11 cellular contexts compared by ENCODE assay signal in the genomic region with DNA sequence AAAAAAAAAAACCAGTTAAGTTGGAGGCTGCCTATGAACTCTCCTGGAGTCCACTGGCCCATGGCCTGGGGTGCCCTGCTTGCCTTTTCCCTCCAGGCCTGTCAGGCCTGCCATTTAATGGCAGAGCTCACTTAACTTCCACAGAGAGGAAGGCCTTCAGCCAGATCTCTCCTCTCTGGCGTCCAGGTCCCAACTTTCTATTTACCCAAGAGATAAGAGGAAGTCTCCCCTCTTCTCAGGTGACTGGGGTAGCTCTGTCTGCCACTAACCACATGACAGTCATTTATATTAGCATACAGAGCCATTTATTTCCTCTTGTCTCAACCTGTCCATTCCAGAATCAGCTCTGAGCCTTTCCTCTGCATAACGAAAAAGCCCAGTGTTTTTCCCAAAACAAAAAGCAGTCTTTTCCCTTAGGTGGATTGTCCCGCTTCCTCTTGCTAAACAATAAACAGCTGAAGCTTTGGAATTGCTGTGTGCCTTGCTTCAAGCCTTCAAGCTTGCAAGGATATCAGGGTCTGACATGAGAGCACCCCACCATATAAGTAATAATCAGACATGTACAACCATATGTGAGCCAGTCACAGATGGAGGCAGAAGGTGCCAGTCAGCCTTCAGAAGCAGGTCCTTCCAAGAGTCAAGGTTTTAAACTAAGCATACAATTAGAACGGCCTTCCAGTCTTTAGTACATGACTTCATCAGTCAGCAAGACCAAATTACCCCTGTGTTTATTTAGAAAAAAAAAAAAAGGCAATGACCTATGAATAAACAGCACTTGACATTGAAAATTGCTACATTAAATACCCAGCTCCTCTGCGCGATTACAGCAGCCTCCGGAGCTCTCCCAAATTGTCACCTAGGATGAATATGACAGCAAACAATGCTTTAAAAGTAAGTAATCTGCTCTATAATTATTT. TPM values are rescaled to one million over a fixed set of nuclear protein-coding genes. Genes with fewer than 3 reads are reported as not detected.
DNase-seq lines count a peak whose midpoint lies in the region; ATAC-seq and TF ChIP-seq lines count a peak whose summit lies in the region.
"Had no signal": no experiment of that assay in that cellular context is flagged by ENCODE, and none has a peak within 500 bp of the region (broad histone marks: within the 10 kb centered on the region; RNA-seq: fewer than 3 reads in every experiment).

No MANE protein-coding gene starts in this region.

- CTCF ChIA-PET in WTC11 (lab: Charles Lee), result interaction anchor here (0.5 to 0.9 kb wide), 2 partner anchors 38 to 87 kb away, joined by 3 read pairs; no protein-coding TSS in a partner anchor

- H3K4me3 Mint-ChIP-seq in WTC11, result no peak overlapping the region
- H3K4me3 Mint-ChIP-seq in nephron progenitor cell, result no peak overlapping the region
- H3K4me3 Mint-ChIP-seq: CD8-positive, alpha-beta memory T cell; type B pancreatic cell had no signal

- H3K27me3 ChIP-seq in MG63, result no peaks in the 10 kb centered on the region

- H3K27ac Mint-ChIP-seq in WTC11, result 0 out of 2 replicates have a peak overlapping the region, but pooled peaks have one; percentile 15
- H3K27ac Mint-ChIP-seq in nephron progenitor cell, result peak overlapping the region; percentile 68
- H3K27ac Mint-ChIP-seq: CD8-positive, alpha-beta memory T cell; type B pancreatic cell had no signal

- H3K9me3 Mint-ChIP-seq in WTC11, result no peaks in the 10 kb centered on the region
- no peaks in the 10 kb centered on the region for H3K9me3 Mint-ChIP-seq in nephron progenitor cell
- H3K9me3 Mint-ChIP-seq: CD8-positive, alpha-beta memory T cell; type B pancreatic cell had no signal

- peaks cover 8% of the 10 kb centered on the region for H3K4me1 Mint-ChIP-seq in WTC11
- peaks cover 70% of the 10 kb centered on the region for H3K4me1 Mint-ChIP-seq in nephron progenitor cell
- H3K4me1 Mint-ChIP-seq: CD8-positive, alpha-beta memory T cell had no signal

- H3K27me3 Mint-ChIP-seq in WTC11 (ENCODE audit: low read depth), result no peaks in the 10 kb centered on the region
- H3K27me3 Mint-ChIP-seq in nephron progenitor cell (ENCODE audit: low read depth, poor library complexity), result peaks cover 3% of the 10 kb centered on the region

- POLR2A ChIA-PET in WTC11 (lab: Charles Lee), result interaction anchor here (1.4 to 1.6 kb wide), 2 partner anchors 11 to 12 kb away, joined by 4 read pairs; no protein-coding TSS in a partner anchor

- H3K36me3 ChIP-seq in MG63, result no peaks in the 10 kb centered on the region

- no peak overlapping the region for H3K4me3 ChIP-seq in MG63

- H3K36me3 Mint-ChIP-seq in WTC11 (no peaks in the 10 kb centered on the region), nephron progenitor cell (ENCODE audit: low read depth) (no peaks in the 10 kb centered on the region)
- H3K36me3 Mint-ChIP-seq: CD8-positive, alpha-beta memory T cell; type B pancreatic cell had no signal

- no peak for ATAC-seq in WTC11
- ATAC-seq in GM18520 (IDR thresholded peaks at IDR 0.05; ENCODE audit: unreplicated experiment), result no peak

- DNase-seq in DMS79 (lab: John Stamatoyannopoulos, UW) (peak; percentile 76), NCI-H187 treated with DMSO at 0.1 percent for 48 hours (lab: John Stamatoyannopoulos, UW) (peak; percentile 57), WTC11 (ENCODE audit: low spot score) (no peak), nephron progenitor cell (no peak), MG63 (no peak), GF-D8 (lab: John Stamatoyannopoulos, UW) (no peak), SIG-M5 (lab: John Stamatoyannopoulos, UW) (no peak)
- DNase-seq: CD8-positive, alpha-beta memory T cell; stimulated activated CD4-positive, alpha-beta T cell treated with anti-CD3 and anti-CD28 coated beads, Interleukin-2, amount 100 ng/mL, for 24 hours had no signal

- no peaks in the 10 kb centered on the region for H3K9me3 ChIP-seq in MG63

- no peak for TF ChIP-seq CTCF in WTC11 (IDR thresholded peaks at IDR 0.05)
- no peak for TF ChIP-seq CTCF in nephron progenitor cell (IDR thresholded peaks at IDR 0.05)

TF ChIP-seq in WTC11, 78 proteins besides CTCF, POLR2A, EP300 and RAD21:
- TF ChIP-seq, protein P1, sequence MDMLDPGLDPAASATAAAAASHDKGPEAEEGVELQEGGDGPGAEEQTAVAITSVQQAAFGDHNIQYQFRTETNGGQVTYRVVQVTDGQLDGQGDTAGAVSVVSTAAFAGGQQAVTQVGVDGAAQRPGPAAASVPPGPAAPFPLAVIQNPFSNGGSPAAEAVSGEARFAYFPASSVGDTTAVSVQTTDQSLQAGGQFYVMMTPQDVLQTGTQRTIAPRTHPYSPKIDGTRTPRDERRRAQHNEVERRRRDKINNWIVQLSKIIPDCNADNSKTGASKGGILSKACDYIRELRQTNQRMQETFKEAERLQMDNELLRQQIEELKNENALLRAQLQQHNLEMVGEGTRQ (CRISPR knock-in tag; IDR thresholded peaks at IDR 0.05), result no peak
- TF ChIP-seq RORB (CRISPR knock-in tag; IDR thresholded peaks at IDR 0.05) (no peak), MLX (CRISPR knock-in tag; IDR thresholded peaks at IDR 0.05) (no peak), PRRX2 (CRISPR knock-in tag; IDR thresholded peaks at IDR 0.05) (no peak), ZNF317 (CRISPR knock-in tag; IDR thresholded peaks at IDR 0.05; ENCODE audit: borderline replicate concordance, low read depth) (no peak), ERG (CRISPR knock-in tag; IDR thresholded peaks at IDR 0.05) (no peak), TP53 (CRISPR knock-in tag; IDR thresholded peaks at IDR 0.05) (no peak), SMAD4 (CRISPR knock-in tag; IDR thresholded peaks at IDR 0.05) (no peak), TCF7 (CRISPR knock-in tag; IDR thresholded peaks at IDR 0.05; ENCODE audit: low read depth) (no peak), SMAD3 (CRISPR knock-in tag; IDR thresholded peaks at IDR 0.05; ENCODE audit: borderline replicate concordance) (no peak), ELF4 (CRISPR knock-in tag; IDR thresholded peaks at IDR 0.05; ENCODE audit: low read depth) (no peak), FOXK1 (CRISPR knock-in tag; IDR thresholded peaks at IDR 0.05) (no peak)
- TF ChIP-seq, protein P2, sequence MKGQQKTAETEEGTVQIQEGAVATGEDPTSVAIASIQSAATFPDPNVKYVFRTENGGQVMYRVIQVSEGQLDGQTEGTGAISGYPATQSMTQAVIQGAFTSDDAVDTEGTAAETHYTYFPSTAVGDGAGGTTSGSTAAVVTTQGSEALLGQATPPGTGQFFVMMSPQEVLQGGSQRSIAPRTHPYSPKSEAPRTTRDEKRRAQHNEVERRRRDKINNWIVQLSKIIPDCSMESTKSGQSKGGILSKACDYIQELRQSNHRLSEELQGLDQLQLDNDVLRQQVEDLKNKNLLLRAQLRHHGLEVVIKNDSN (CRISPR knock-in tag; IDR thresholded peaks at IDR 0.05), result no peak
- TF ChIP-seq, protein P3, sequence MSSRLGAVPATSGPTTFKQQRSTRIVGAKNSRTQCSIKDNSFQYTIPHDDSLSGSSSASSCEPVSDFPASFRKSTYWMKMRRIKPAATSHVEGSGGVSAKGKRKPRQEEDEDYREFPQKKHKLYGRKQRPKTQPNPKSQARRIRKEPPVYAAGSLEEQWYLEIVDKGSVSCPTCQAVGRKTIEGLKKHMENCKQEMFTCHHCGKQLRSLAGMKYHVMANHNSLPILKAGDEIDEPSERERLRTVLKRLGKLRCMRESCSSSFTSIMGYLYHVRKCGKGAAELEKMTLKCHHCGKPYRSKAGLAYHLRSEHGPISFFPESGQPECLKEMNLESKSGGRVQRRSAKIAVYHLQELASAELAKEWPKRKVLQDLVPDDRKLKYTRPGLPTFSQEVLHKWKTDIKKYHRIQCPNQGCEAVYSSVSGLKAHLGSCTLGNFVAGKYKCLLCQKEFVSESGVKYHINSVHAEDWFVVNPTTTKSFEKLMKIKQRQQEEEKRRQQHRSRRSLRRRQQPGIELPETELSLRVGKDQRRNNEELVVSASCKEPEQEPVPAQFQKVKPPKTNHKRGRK (CRISPR knock-in tag; IDR thresholded peaks at IDR 0.05; ENCODE audit: borderline replicate concordance), result no peak
- TF ChIP-seq, protein P4, sequence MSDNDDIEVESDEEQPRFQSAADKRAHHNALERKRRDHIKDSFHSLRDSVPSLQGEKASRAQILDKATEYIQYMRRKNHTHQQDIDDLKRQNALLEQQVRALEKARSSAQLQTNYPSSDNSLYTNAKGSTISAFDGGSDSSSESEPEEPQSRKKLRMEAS (CRISPR knock-in tag; IDR thresholded peaks at IDR 0.05), result no peak

RNA-seq across cellular contexts. Expression of gene CALM2, which starts 50.1 kb away (rescaled TPM):
- 378 to 418 TPM (median 391 TPM) in 3 replicates for total RNA-seq in WTC11 (2021)
- 812 and 1,243 TPM in 2 replicates for total RNA-seq in MG63 (2014; rRNA removed; shearing (Covaris generic); ENCODE audit: low replicate concordance)

Comparison
In these comparisons a context has a peak if more than half of its experiments do, and no peak if none do; other contexts are left out.
1. DNase-seq: peak in DMS79 (single experiment) and NCI-H187 treated with DMSO at 0.1 percent for 48 hours (single experiment); none in WTC11 (single experiment), nephron progenitor cell (single experiment), MG63 (single experiment), GF-D8 (single experiment) and SIG-M5 (single experiment).